19 cellular contexts compared by ENCODE assay signal in the genomic region with DNA sequence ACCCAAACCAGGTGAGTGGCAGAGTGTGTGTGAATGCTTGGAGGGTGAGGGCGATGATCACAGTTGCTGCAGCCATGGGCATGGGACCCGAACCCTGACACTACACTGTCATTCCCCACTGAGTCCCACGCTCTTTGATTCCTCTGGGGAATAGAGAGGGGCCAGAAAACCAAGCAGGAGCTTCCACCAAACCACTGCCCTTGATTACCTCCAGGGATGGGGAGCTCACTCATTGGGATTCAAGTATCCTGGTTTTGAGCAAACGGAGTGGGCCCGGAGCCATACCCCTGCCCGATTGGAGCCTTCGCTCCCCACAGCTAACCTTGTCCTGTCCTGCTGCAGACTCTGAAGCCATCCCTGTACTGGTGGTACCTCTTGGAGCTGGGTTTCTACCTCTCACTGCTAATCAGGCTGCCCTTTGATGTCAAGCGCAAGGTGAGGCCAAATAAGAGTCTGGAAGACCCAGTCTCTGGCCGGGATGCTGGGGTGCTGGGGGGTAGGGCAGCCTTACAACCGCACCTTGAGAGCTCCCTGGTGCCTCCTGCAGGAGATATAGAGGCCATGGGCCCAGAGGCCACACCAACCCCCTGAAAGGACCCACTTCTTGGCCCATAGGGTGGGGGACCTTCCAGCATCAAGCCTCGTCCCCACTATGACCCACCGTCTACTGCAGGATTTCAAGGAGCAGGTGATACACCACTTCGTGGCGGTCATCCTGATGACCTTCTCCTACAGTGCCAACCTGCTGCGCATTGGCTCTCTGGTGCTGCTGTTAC. TPM values are rescaled to one million over a fixed set of nuclear protein-coding genes. Genes with fewer than 3 reads are reported as not detected.
DNase-seq lines count a peak whose midpoint lies in the region; ATAC-seq, FAIRE-seq and TF ChIP-seq lines count a peak whose summit lies in the region.
"Had no signal": no experiment of that assay in that cellular context is flagged by ENCODE, and none has a peak within 500 bp of the region (broad histone marks: within the 10 kb centered on the region; RNA-seq: fewer than 3 reads in every experiment).

No MANE protein-coding gene starts in this region.

- no peak for TF ChIP-seq POLR2A in A549 (IDR thresholded peaks at IDR 0.05; ENCODE audit: low read length)

- no peak overlapping the region for H3K4me2 ChIP-seq in A549
- H3K4me2 ChIP-seq in osteoblast (ENCODE audit: insufficient read depth, low read length), result no peak overlapping the region
- H3K4me2 ChIP-seq: KMS-11 had no signal

- H3K36me3 ChIP-seq in H7 (replicated peaks; ENCODE audit: control insufficient read depth, insufficient read depth, low read length), result peaks cover 29% of the 10 kb centered on the region
- H3K36me3 ChIP-seq in osteoblast (ENCODE audit: insufficient read depth, low read length), result no peaks in the 10 kb centered on the region

- no peak overlapping the region for H3K27ac Mint-ChIP-seq in WTC11
- H3K27ac Mint-ChIP-seq: B cell; CD8-positive, alpha-beta T cell; IgD-negative memory B cell had no signal

- H3K27ac ChIP-seq in A549, result no peak overlapping the region
- H3K27ac ChIP-seq in osteoblast (ENCODE audit: low read depth, low read length), result no peak overlapping the region
- H3K27ac ChIP-seq: HL-60, KMS-11 had no signal

- peaks cover 12% of the 10 kb centered on the region for H3K4me1 Mint-ChIP-seq in WTC11

- no peak for FAIRE-seq in A549 (lab: Jason Lieb, UNC)
- FAIRE-seq: GM19239, H54 had no signal

- TF ChIP-seq EP300 in A549 (IDR thresholded peaks at IDR 0.05), result no peak

- H3K9me3 Mint-ChIP-seq in WTC11, result no peaks in the 10 kb centered on the region
- H3K9me3 Mint-ChIP-seq: CD8-positive, alpha-beta T cell; IgD-negative memory B cell had no signal

- H3K36me3 Mint-ChIP-seq in WTC11, result peaks cover 40% of the 10 kb centered on the region
- H3K36me3 Mint-ChIP-seq: IgD-negative memory B cell had no signal

- POLR2A ChIA-PET in A549 (lab: Yijun Ruan, JAX), result no interaction called here
- POLR2A ChIA-PET in WTC11 (lab: Charles Lee), result interaction anchor here (0.9 kb wide), 1 partner anchor 107 kb away, joined by 4 read pairs; the partner anchor contains the start of gene FBN3

- H3K79me2 ChIP-seq in osteoblast (ENCODE audit: insufficient read depth, low read length), result no peaks in the 10 kb centered on the region

- DNase-seq in A549 (ENCODE audit: low read depth in 1 of 2, low spot score in 1 of 2) (no peak), H7 (peak; percentile 52), WTC11 (ENCODE audit: low spot score) (no peak), osteoblast (ENCODE audit: insufficient read length, low spot score, missing footprints) (peak; percentile 83), HuH-7 (ENCODE audit: low spot score) (no peak), midbrain (lab: John Stamatoyannopoulos, UW) (no peak)
- DNase-seq: C1 segment of cervical spinal cord; CD8-positive, alpha-beta T cell; COR-L47; DMS53; GF-D8 had no signal

- H4K20me1 ChIP-seq in osteoblast (ENCODE audit: insufficient read depth, low read length), result no peaks in the 10 kb centered on the region

- CTCF ChIA-PET in A549 (lab: Yijun Ruan, JAX), result interaction anchor here (0.5 to 4.5 kb wide), 6 partner anchors 98 to 312 kb away, joined by 3 to 19 read pairs (median 4); partner anchors contain the start of gene TIMM44
- CTCF ChIA-PET in WTC11 (lab: Charles Lee), result interaction anchor here (0.6 to 1.6 kb wide), 5 partner anchors 19 to 312 kb away, joined by 4 to 6 read pairs (median 4); no protein-coding TSS in a partner anchor

- TF ChIP-seq CTCF in A549 (IDR thresholded peaks at IDR 0.05) (no peak), WTC11 (IDR thresholded peaks at IDR 0.05) (no peak), osteoblast (IDR thresholded peaks at IDR 0.05; ENCODE audit: extremely low read depth, low read depth, low read length) (no peak)

- ATAC-seq in A549 (no peak), WTC11 (no peak), HG02970 (IDR thresholded peaks at IDR 0.05; ENCODE audit: low FRiP score, unreplicated experiment) (no peak), HG03378 (IDR thresholded peaks at IDR 0.05; ENCODE audit: unreplicated experiment) (no peak)
- ATAC-seq: CD8-positive, alpha-beta T cell had no signal

- no peak overlapping the region for H3K4me3 ChIP-seq in A549
- H3K4me3 ChIP-seq in H7 (ENCODE audit: insufficient read depth, low read depth, low read length), result no peak overlapping the region
- no peak overlapping the region for H3K4me3 ChIP-seq in osteoblast (ENCODE audit: insufficient read depth, low read length)

- no peak for TF ChIP-seq RAD21 in A549 (conservative IDR thresholded peaks at IDR 0.05 in 1 of 2, IDR thresholded peaks at IDR 0.05 in 1 of 2)

- H3K27me3 ChIP-seq in H7 (ENCODE audit: control insufficient read depth, insufficient read depth, low read length), result no peaks in the 10 kb centered on the region
- no peaks in the 10 kb centered on the region for H3K27me3 ChIP-seq in osteoblast (ENCODE audit: insufficient read depth, low read length)

- 86% methylated on average over 11 of the region's 15 CpGs for whole genome bisulfite sequencing in A549 (ENCODE audit: missing lambda C conversion rate)

- H3K4me3 Mint-ChIP-seq in WTC11, result no peak overlapping the region
- H3K4me3 Mint-ChIP-seq: B cell; CD8-positive, alpha-beta T cell; IgD-negative memory B cell had no signal

- no peak overlapping the region for H2AFZ ChIP-seq in osteoblast (ENCODE audit: low read length)

- H3K9me3 ChIP-seq in A549, result no peaks in the 10 kb centered on the region
- no peaks in the 10 kb centered on the region for H3K9me3 ChIP-seq in osteoblast (ENCODE audit: low read depth, low read length)

- H3K4me1 ChIP-seq in A549 (no peaks in the 10 kb centered on the region), osteoblast (ENCODE audit: insufficient read depth, low read length) (peaks cover 3% of the 10 kb centered on the region)

- H3K27me3 Mint-ChIP-seq in WTC11 (ENCODE audit: low read depth), result no peaks in the 10 kb centered on the region
- H3K27me3 Mint-ChIP-seq: B cell, IgD-negative memory B cell had no signal

TF ChIP-seq in A549, 52 proteins besides CTCF, POLR2A, EP300 and RAD21:
- peak; percentile 13 for TF ChIP-seq ZFP36 (IDR thresholded peaks at IDR 0.05; ENCODE audit: borderline replicate concordance, partially characterized antibody)
- no peak for TF ChIP-seq ZC3H11A (IDR thresholded peaks at IDR 0.05)
- TF ChIP-seq JUN (IDR thresholded peaks at IDR 0.05), result no peak
- TF ChIP-seq, protein P1, sequence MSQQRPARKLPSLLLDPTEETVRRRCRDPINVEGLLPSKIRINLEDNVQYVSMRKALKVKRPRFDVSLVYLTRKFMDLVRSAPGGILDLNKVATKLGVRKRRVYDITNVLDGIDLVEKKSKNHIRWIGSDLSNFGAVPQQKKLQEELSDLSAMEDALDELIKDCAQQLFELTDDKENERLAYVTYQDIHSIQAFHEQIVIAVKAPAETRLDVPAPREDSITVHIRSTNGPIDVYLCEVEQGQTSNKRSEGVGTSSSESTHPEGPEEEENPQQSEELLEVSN (IDR thresholded peaks at IDR 0.05; ENCODE audit: borderline replicate concordance, low read depth), result no peak
- no peak for TF ChIP-seq FOXS1 (CRISPR knock-in tag; IDR thresholded peaks at IDR 0.05)

TF ChIP-seq in WTC11, 78 proteins besides CTCF, POLR2A, EP300 and RAD21 (continues in another document):
- TF ChIP-seq ELF4 (CRISPR knock-in tag; IDR thresholded peaks at IDR 0.05; ENCODE audit: low read depth), result no peak
- TF ChIP-seq MYBL2 (CRISPR knock-in tag; IDR thresholded peaks at IDR 0.05), result no peak
- no peak for TF ChIP-seq NFE2L1 (CRISPR knock-in tag; IDR thresholded peaks at IDR 0.05)
- TF ChIP-seq, protein P2, sequence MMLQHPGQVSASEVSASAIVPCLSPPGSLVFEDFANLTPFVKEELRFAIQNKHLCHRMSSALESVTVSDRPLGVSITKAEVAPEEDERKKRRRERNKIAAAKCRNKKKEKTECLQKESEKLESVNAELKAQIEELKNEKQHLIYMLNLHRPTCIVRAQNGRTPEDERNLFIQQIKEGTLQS (CRISPR knock-in tag; conservative IDR thresholded peaks at IDR 0.05), result 0 out of 2 replicates have a peak, but pooled peaks have one; percentile 15
- no peak for TF ChIP-seq FOXJ3 (CRISPR knock-in tag; IDR thresholded peaks at IDR 0.05; ENCODE audit: borderline replicate concordance)
- no peak for TF ChIP-seq FOXP4 (CRISPR knock-in tag; IDR thresholded peaks at IDR 0.05)

RNA-seq across cellular contexts. Expression of gene CERS4, which starts 47.3 kb away (rescaled TPM):
- 5.0 and 5.9 TPM in 2 replicates for polyA plus RNA-seq in A549 (2011; rRNA removed)
- 4.1 and 6.0 TPM in 2 replicates for polyA plus RNA-seq in A549 (2012; cell fraction: cytosol; rRNA removed)
- polyA plus RNA-seq in A549 (2012; cell fraction: nucleus; rRNA removed), result 4.5 and 6.2 TPM in 2 replicates
- 1.5 to 2.4 TPM (median 2.1 TPM) in 3 replicates for polyA plus RNA-seq in A549 (2017; fragmentation: RNase III; extraction: RNeasy Plus Mini Kit Qiagen cat#74134 plus additional on column Dnase treatment)
- polyA minus RNA-seq in A549 (2011; rRNA and poly(A)+ RNA removed), result 5.7 and 7.7 TPM in 2 replicates
- 116 and 117 TPM in 2 replicates for total RNA-seq in H7 (2014; rRNA removed; shearing (Covaris generic))
- 116 to 153 TPM (median 150 TPM) in 3 replicates for total RNA-seq in WTC11 (2021)
- total RNA-seq in osteoblast, result 1.5 and 4.0 TPM in 2 replicates

RNA-seq across cellular contexts. Expression of gene CD320, which starts 51.7 kb away (rescaled TPM):
- polyA plus RNA-seq in A549 (2011; rRNA removed) (27.4 and 28.8 TPM in 2 replicates), A549 (2017; fragmentation: RNase III; extraction: RNeasy Plus Mini Kit Qiagen cat#74134 plus additional on column Dnase treatment) (51.9 to 54.2 TPM (median 54.1 TPM) in 3 replicates)
- polyA plus RNA-seq in A549 (2012; cell fraction: cytosol; rRNA removed), result 130 and 158 TPM in 2 replicates
- 175 and 229 TPM in 2 replicates for polyA plus RNA-seq in A549 (2012; cell fraction: nucleus; rRNA removed)
- polyA minus RNA-seq in A549 (2011; rRNA and poly(A)+ RNA removed), result 11.4 and 16.0 TPM in 2 replicates
- 127 and 159 TPM in 2 replicates for total RNA-seq in H7 (2014; rRNA removed; shearing (Covaris generic))
- total RNA-seq in WTC11 (2021) (107 to 121 TPM (median 114 TPM) in 3 replicates), osteoblast (18.6 and 22.8 TPM in 2 replicates)

Comparison
In these comparisons a context has a peak if more than half of its experiments do, and no peak if none do; other contexts are left out.
1. DNase-seq: peak in H7 (single experiment) and osteoblast (single experiment); none in A549 (0 of 2), WTC11 (single experiment), HuH-7 (single experiment) and midbrain (single experiment).
2. RNA of gene CERS4, which starts 47.3 kb away (total RNA-seq): 116 to 153 TPM in WTC11 and 116 to 117 TPM in H7; 1.5 to 4.0 TPM in osteoblast; every median in the first group is over 10 times any median in the second.